ENCODE assay signal across 28 cellular contexts in the genomic region with DNA sequence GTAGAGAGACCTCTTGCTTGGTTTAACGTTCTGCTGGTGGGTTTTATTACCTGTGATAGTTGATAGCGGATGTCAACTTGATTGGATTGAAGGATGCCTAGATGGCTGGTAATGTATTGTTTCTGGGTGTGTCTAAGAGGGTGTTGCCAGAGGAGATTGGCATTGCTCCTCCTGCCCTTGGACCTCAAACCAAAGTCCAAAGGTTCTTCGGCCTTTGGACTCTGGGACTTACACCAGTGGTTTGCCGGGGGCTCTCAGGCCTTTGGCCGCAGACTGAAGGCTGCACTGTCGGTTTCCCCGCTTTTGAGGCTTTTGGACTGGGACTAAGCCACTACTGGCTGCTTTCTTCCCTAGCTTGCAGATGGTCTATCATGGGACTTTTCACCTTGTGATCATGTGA.
"Had no signal": no experiment of that assay in that cellular context is flagged by ENCODE, and none has a peak within 500 bp of the region (broad histone marks: within the 10 kb centered on the region; RNA-seq: fewer than 3 reads in every experiment).

No MANE protein-coding gene starts in this region.

- DNase-seq: activated CD4-positive, alpha-beta memory T cell treated with anti-CD3 and anti-CD28 coated beads for 36 hours; activated CD4-positive, alpha-beta T cell treated with anti-CD3 and anti-CD28 coated beads for 36 hours; activated CD4-positive, alpha-beta T cell treated with anti-CD3 and anti-CD28 coated beads, Interleukin-2, amount 10 ng/mL, durations not matched to agents 24 days and 14 days; activated CD4-positive, CD25-positive, alpha-beta regulatory T cell; activated CD4-positive, CD25-positive, alpha-beta regulatory T cell treated with anti-CD3 and anti-CD28 coated beads, Interleukin-2, amount 50 U/mL, for 72 hours; activated CD8-positive, alpha-beta memory T cell treated with anti-CD3 and anti-CD28 coated beads, Interleukin-2, amount 10 ng/mL, durations not matched to agents 7 days and 5 days; activated CD8-positive, alpha-beta memory T cell treated with anti-CD3 and anti-CD28 coated beads, Interleukin-2, amount 50 U/mL, for 4 hours; activated CD8-positive, alpha-beta T cell treated with anti-CD3 and anti-CD28 coated beads, Interleukin-2, amount 10 ng/mL, durations not matched to agents 7 days and 5 days; activated gamma-delta T cell; activated naive CD4-positive, alpha-beta T cell; activated naive CD4-positive, alpha-beta T cell treated with anti-CD3 and anti-CD28 coated beads, Interleukin-2, amount 10 ng/mL, durations not matched to agents 7 days and 5 days; activated naive CD8-positive, alpha-beta T cell treated with anti-CD3 and anti-CD28 coated beads, Interleukin-2, amount 10 ng/mL, durations not matched to agents 7 days and 5 days; activated T-cell treated with anti-CD3 and anti-CD28 coated beads, Interleukin-2, amount 50 U/mL, for 1 hour; activated T-cell treated with anti-CD3 and anti-CD28 coated beads, Interleukin-2, amount 50 U/mL, for 48 hours; anterior cingulate cortex; brain microvascular endothelial cell; colonic mucosa; effector memory CD4-positive, alpha-beta T cell; endodermal cell; foreskin keratinocyte; gastrocnemius medialis; glutamatergic neuron; heart left ventricle; T-helper 2 cell had no signal

- FAIRE-seq: astrocyte, bronchial epithelial cell had no signal

- H3K36me3 ChIP-seq: brain microvascular endothelial cell, colonic mucosa, gastrocnemius medialis, heart left ventricle had no signal

- ATAC-seq: activated CD4-positive, alpha-beta T cell treated with anti-CD3 and anti-CD28 coated beads for 36 hours; activated CD8-positive, alpha-beta memory T cell treated with anti-CD3 and anti-CD28 coated beads, Interleukin-2, amount 10 ng/mL, durations not matched to agents 7 days and 5 days; activated CD8-positive, alpha-beta T cell treated with anti-CD3 and anti-CD28 coated beads, Interleukin-2, amount 10 ng/mL, durations not matched to agents 7 days and 5 days; activated naive CD4-positive, alpha-beta T cell treated with anti-CD3 and anti-CD28 coated beads, Interleukin-2, amount 50 U/mL, for 72 hours; esophagus mucosa; foreskin keratinocyte; gastrocnemius medialis; heart left ventricle had no signal

- H3K27ac ChIP-seq: brain microvascular endothelial cell, colonic mucosa, foreskin keratinocyte, gastrocnemius medialis, heart left ventricle had no signal

- H3K4me1 ChIP-seq: colonic mucosa, foreskin keratinocyte, gastrocnemius medialis, heart left ventricle had no signal

- H3K9me3 ChIP-seq: colonic mucosa, gastrocnemius medialis, heart left ventricle had no signal

- H3K4me3 ChIP-seq: colonic mucosa, gastrocnemius medialis, heart left ventricle had no signal

- H3K27me3 ChIP-seq: brain microvascular endothelial cell, colonic mucosa, gastrocnemius medialis had no signal
